In the genomic region with DNA sequence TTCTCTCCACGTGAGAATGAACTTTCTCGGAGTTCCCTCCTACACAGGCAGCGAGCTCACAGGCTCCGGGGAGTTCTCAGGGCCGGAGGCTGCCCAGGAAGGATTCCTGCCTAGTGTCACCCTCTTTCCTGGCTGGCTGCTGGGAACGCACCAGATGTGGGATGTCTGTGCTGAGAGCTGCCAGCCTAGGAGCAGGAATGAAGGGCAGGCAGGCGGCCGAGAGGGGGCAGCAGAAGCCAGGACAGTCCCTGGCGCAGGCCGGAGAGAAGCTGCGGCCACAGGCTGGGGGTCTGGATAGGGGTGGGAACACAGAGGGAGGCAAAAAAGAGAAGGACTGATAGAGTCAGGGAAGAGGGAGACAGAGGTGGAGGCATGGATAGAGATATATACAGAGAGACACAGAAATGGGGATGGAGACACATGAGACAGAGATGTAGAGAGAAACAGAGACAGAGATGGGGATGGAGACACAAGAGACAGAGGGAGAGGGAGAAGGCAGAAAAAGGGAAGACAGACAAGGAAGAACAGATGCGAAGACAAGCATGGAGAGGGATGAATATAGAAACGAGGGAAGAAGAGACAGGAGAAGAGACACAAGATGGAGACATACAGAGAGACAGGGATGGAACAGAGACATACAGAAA, we compare ENCODE assay signal across 8 cellular contexts. TPM values are rescaled to one million over a fixed set of nuclear protein-coding genes. Genes with fewer than 3 reads are reported as not detected.
DNase-seq lines count a peak whose midpoint lies in the region; ATAC-seq and TF ChIP-seq lines count a peak whose summit lies in the region.

No MANE protein-coding gene starts in this region.

- no peaks in the 10 kb centered on the region for H3K9me3 Mint-ChIP-seq in mesothelial cell of epicardium
- no peaks in the 10 kb centered on the region for H3K9me3 Mint-ChIP-seq in type B pancreatic cell

- H3K36me3 Mint-ChIP-seq in mesothelial cell of epicardium (no peaks in the 10 kb centered on the region), type B pancreatic cell (no peaks in the 10 kb centered on the region)

- H3K4me3 ChIP-seq in epithelial cell of proximal tubule (ENCODE audit: low read depth, low read length), result no peak overlapping the region

- peak; percentile 22 for DNase-seq in NCI-H2196 (lab: John Stamatoyannopoulos, UW; ENCODE audit: unreplicated experiment)
- DNase-seq in NCI-H2196 treated with DMSO at 0.1 percent for 48 hours (lab: John Stamatoyannopoulos, UW; ENCODE audit: unreplicated experiment), result no peak
- peak; percentile 56 for DNase-seq in NCI-H146 treated with DMSO at 0.1 percent for 48 hours (lab: John Stamatoyannopoulos, UW; ENCODE audit: unreplicated experiment)
- DNase-seq in activated CD4-positive, alpha-beta T cell treated with anti-CD3 and anti-CD28 coated beads, Interleukin-2, amount 50 U/mL, for 4 hours, result peak; percentile 11 to 12
- no peak for DNase-seq in epithelial cell of proximal tubule (ENCODE audit: low read depth)
- peak; percentile 55 to 85 for DNase-seq in mesothelial cell of epicardium (ENCODE audit: low spot score in 2 of 2, unreplicated experiment in 2 of 2)
- no peak for DNase-seq in type B pancreatic cell (ENCODE audit: extremely low spot score, unreplicated experiment)

- peaks cover 45% of the 10 kb centered on the region for H3K27me3 Mint-ChIP-seq in mesothelial cell of epicardium (ENCODE audit: low read depth)
- H3K27me3 Mint-ChIP-seq in type B pancreatic cell, result peaks cover 43% of the 10 kb centered on the region

- H3K4me3 Mint-ChIP-seq in mesothelial cell of epicardium (no peak overlapping the region), type B pancreatic cell (no peak overlapping the region)

- TF ChIP-seq CTCF in epithelial cell of proximal tubule (conservative IDR thresholded peaks at IDR 0.05; ENCODE audit: low read depth, low read length) (peak; percentile 90), mesothelial cell of epicardium (IDR thresholded peaks at IDR 0.05; ENCODE audit: unreplicated experiment) (peak; percentile 69), type B pancreatic cell (conservative IDR thresholded peaks at IDR 0.05) (peak; percentile 94)

- no peak overlapping the region for H3K27ac Mint-ChIP-seq in mesothelial cell of epicardium
- H3K27ac Mint-ChIP-seq in type B pancreatic cell, result no peak overlapping the region

- H3K4me1 Mint-ChIP-seq in mesothelial cell of epicardium (no peaks in the 10 kb centered on the region), type B pancreatic cell (ENCODE audit: unreplicated experiment) (no peaks in the 10 kb centered on the region)

- no peak for ATAC-seq in GM21526 (IDR thresholded peaks at IDR 0.05; ENCODE audit: low FRiP score, unreplicated experiment)

RNA-seq across cellular contexts. Expression of gene ENHO, which starts 25.3 kb away (rescaled TPM):
- total RNA-seq in epithelial cell of proximal tubule, result 0.22 and 0.75 TPM in 2 replicates
- total RNA-seq in mesothelial cell of epicardium, result 0.96 to 1.1 TPM (median 1.0 TPM) in 3 replicates
- 0.95 and 5.5 TPM in 2 replicates for total RNA-seq in type B pancreatic cell (ENCODE audit: low replicate concordance)

RNA-seq across cellular contexts. Expression of gene CNTFR, which starts 41.4 kb away (rescaled TPM):
- total RNA-seq in epithelial cell of proximal tubule, result not detected in 2 replicates
- total RNA-seq in mesothelial cell of epicardium, result 25.9 to 28.9 TPM (median 27.0 TPM) in 3 replicates
- 3.5 and 24.2 TPM in 2 replicates for total RNA-seq in type B pancreatic cell (ENCODE audit: low replicate concordance)

Comparison
In these comparisons a context has a peak if more than half of its experiments do, and no peak if none do; other contexts are left out.
1. DNase-seq: peak in NCI-H2196 (single experiment), NCI-H146 treated with DMSO at 0.1 percent for 48 hours (single experiment), activated CD4-positive, alpha-beta T cell treated with anti-CD3 and anti-CD28 coated beads, Interleukin-2, amount 50 U/mL, for 4 hours (2 of 2) and mesothelial cell of epicardium (2 of 2); none in NCI-H2196 treated with DMSO at 0.1 percent for 48 hours (single experiment), epithelial cell of proximal tubule (single experiment) and type B pancreatic cell (single experiment).
2. Peak in every context shown above with its lines, with median percentiles within 50 percentile points of each other: CTCF ChIP-seq.